8 cellular contexts compared by ENCODE assay signal in the genomic region with DNA sequence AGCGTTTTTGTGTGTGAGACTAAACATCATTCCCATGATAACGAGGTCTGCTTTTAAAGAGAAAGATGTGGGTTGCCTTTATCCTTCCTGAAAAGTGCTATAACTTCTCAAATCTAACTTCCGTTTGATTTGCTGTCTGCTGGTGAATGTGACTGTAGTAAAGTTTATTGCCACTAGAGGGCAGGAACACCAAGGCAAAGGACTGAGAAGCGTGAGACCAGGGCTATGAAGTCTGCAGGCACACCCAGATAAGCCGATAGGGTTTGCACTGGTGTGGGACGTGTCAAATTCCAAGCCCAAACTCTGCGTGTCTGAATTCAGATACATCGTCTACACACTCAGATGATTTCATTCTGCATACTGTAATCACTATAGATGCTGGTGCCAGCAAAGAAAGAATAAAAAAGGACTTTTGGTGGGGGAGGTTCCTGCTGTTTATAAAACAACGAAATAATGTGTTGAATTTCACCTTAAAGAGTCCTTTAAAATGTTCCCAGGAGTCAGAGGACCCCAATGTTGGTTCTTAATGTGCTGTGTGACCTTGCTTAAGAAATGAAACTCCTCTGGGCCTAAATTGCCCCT.
DNase-seq lines count a peak whose midpoint lies in the region; ATAC-seq and TF ChIP-seq lines count a peak whose summit lies in the region.

No MANE protein-coding gene starts in this region.

- POLR2A ChIA-PET in A673 (lab: Charles Lee; ENCODE audit: low non-redundant PET) = no interaction called here

- DNase-seq in A673 (ENCODE audit: low spot score) (peak; percentile 76), NCI-H146 (lab: John Stamatoyannopoulos, UW) (peak; percentile 56), T-helper 22 cell (ENCODE audit: low read depth) (peak; percentile 43), astrocyte of the hippocampus (ENCODE audit: low read depth, low spot score) (peak; percentile 90), hypothalamus (lab: John Stamatoyannopoulos, UW) (peak in 34 of 51 donors; percentile 6 to 83 (median 35)), smooth muscle cell of the brain vasculature (ENCODE audit: low read depth, low spot score) (peak; percentile 65)

- no peaks in the 10 kb centered on the region for H3K36me3 ChIP-seq in A673 (ENCODE audit: insufficient read depth, low read length, poor library complexity, severe bottlenecking)

- peak; percentile 70 for ATAC-seq in GM18502 (IDR thresholded peaks at IDR 0.05; ENCODE audit: poor library complexity, unreplicated experiment)
- peak; percentile 79 for ATAC-seq in HG02885 (IDR thresholded peaks at IDR 0.05; ENCODE audit: poor library complexity, unreplicated experiment)

- no peak overlapping the region for H3K27ac ChIP-seq in A673 (ENCODE audit: low read depth, low read length, poor library complexity, severe bottlenecking)

- no TSS peak for BruUV-seq in A673 (replicated peaks; lab: Mats Ljungman, UMichigan)

- peaks cover 51% of the 10 kb centered on the region for H3K27me3 ChIP-seq in A673 (replicated peaks; ENCODE audit: insufficient read depth, low read depth, low read length, poor library complexity)

- peak; percentile 78 for TF ChIP-seq CTCF in A673 (conservative IDR thresholded peaks at IDR 0.05; ENCODE audit: low read depth, low read length)

- no peaks in the 10 kb centered on the region for H3K4me1 ChIP-seq in A673 (ENCODE audit: insufficient read depth, low read length, poor library complexity, severe bottlenecking)

- no peaks in the 10 kb centered on the region for H3K9me3 ChIP-seq in A673 (ENCODE audit: low read depth, low read length, poor library complexity, severe bottlenecking)

- intact Hi-C loops in A673 (cut with micrococcal nuclease; ENCODE audit: unreplicated experiment) = loop anchor here (5.0 kb wide), 1 partner anchor 72 kb away; no protein-coding TSS in a partner anchor

- H3K4me3 ChIP-seq in A673 (ENCODE audit: low read depth, low read length, poor library complexity, severe bottlenecking) = no peak overlapping the region

- CTCF ChIA-PET in A673 (lab: Charles Lee) = no interaction called here

Comparison
In these comparisons a context has a peak if more than half of its experiments do, and no peak if none do; other contexts are left out.
1. DNase-seq: peak in every context shown above with its lines; median percentile 90 in astrocyte of the hippocampus; 76 in A673; 65 in smooth muscle cell of the brain vasculature; 56 in NCI-H146; 43 in T-helper 22 cell; 35 in hypothalamus.